ENCODE assay signal across 9 cellular contexts in the genomic region with DNA sequence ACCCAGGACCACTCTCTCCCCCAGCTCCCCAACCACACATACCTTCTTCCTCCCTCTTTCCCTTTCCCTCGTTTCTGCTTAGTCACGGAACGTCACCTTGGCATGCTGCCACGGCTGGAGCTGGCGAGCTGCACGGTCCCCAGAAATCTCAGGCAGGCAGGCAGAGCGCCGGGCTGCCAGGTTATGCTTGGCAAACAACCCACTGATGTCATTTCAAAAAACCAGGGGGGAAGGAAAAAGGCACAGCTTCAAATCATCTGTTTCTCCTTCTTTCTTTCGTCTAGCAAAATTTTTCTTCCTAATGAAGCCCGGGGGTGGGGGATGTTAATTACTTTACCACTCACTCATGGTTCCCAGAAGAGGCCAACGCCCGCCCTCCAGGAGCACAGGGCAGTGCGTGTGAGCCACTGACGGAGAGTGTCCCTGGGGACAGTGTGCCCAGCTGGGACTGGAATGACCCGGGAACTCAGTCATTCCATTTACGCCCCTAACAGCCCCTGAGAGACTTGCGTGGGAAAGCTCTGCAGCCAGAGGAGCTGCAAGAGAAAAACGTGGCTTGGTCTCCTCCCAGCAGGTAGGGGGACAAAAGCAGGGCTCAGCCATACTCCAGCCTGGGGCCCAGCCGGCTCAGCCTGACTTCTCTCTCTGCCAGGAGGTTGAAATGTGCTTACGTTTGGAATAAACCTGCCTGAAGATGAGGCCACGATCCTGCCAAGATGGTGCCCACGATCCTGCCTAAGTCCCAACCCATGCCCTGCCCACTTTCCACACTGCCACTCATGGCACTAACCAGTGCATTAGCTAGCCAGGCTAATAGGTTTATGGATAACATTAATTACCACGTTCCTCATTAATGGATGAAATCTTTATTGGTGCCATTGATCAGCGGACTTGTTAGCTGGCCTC.
DNase-seq lines count a peak whose midpoint lies in the region; ATAC-seq, FAIRE-seq and TF ChIP-seq lines count a peak whose summit lies in the region.
"Had no signal": no experiment of that assay in that cellular context is flagged by ENCODE, and none has a peak within 500 bp of the region (broad histone marks: within the 10 kb centered on the region; RNA-seq: fewer than 3 reads in every experiment).

No MANE protein-coding gene starts in this region.

- peaks cover 10% of the 10 kb centered on the region for H3K4me1 ChIP-seq in smooth muscle cell (ENCODE audit: low read depth)

- H3K9ac ChIP-seq in smooth muscle cell (ENCODE audit: low read depth): no peak overlapping the region

- H3K27me3 ChIP-seq in smooth muscle cell (ENCODE audit: low read depth): no peaks in the 10 kb centered on the region

- H2AFZ ChIP-seq in smooth muscle cell (ENCODE audit: low read depth): no peak overlapping the region

- H4K20me1 ChIP-seq in smooth muscle cell (ENCODE audit: low read depth): peaks cover 72% of the 10 kb centered on the region

- no peaks in the 10 kb centered on the region for H3K36me3 ChIP-seq in smooth muscle cell (ENCODE audit: low read depth)

- 63% methylated on average over 24 of the region's 24 CpGs for WGBS in smooth muscle cell (ENCODE audit: low lambda C conversion rate)

- H3K79me2 ChIP-seq in smooth muscle cell (ENCODE audit: low read depth): peaks cover 16% of the 10 kb centered on the region

- no peak for TF ChIP-seq CTCF in smooth muscle cell (IDR thresholded peaks at IDR 0.05; ENCODE audit: borderline replicate concordance, insufficient read depth, poor library complexity, severe bottlenecking)

- H3F3A ChIP-seq in smooth muscle cell (ENCODE audit: low read depth): no peaks in the 10 kb centered on the region

- TF ChIP-seq POLR2A in GM12892 (IDR thresholded peaks at IDR 0.05; ENCODE audit: low read depth, low read length): no peak

- no peak overlapping the region for H3K27ac ChIP-seq in smooth muscle cell (ENCODE audit: low read depth)

- no peaks in the 10 kb centered on the region for H3K9me3 ChIP-seq in smooth muscle cell (replicated peaks; ENCODE audit: low read depth)

- ATAC-seq in GM18868 (IDR thresholded peaks at IDR 0.05; ENCODE audit: unreplicated experiment): no peak

- no peak overlapping the region for H3K4me3 ChIP-seq in smooth muscle cell

- FAIRE-seq in GM12892 (lab: Jason Lieb, UNC): no peak
- FAIRE-seq: GM18507 had no signal

- DNase-seq in AG20443 (ENCODE audit: low spot score): peak; percentile 86
- peak; percentile 83 for DNase-seq in NCI-H1092 treated with DMSO at 0.1 percent for 48 hours (lab: John Stamatoyannopoulos, UW)
- peak in 56 of 58 donors; percentile 12 to 87 (median 63) for DNase-seq in anterior cingulate cortex (lab: John Stamatoyannopoulos, UW)
- peak in 48 of 51 donors; percentile 19 to 86 (median 68) for DNase-seq in hypothalamus (lab: John Stamatoyannopoulos, UW)
- DNase-seq in smooth muscle cell (lab: John Stamatoyannopoulos, UW; ENCODE audit: unreplicated experiment): peak; percentile 15
- DNase-seq in activated CD4-positive, alpha-beta T cell treated with anti-CD3 and anti-CD28 coated beads, Interleukin-2, amount 50 U/mL, for 1 hour: no peak
- no peak for DNase-seq in GM12892 (ENCODE audit: insufficient read length)

- peak overlapping the region; percentile 48 for H3K4me2 ChIP-seq in smooth muscle cell

Comparison
In these comparisons a context has a peak if more than half of its experiments do, and no peak if none do; other contexts are left out.
1. DNase-seq: peak in AG20443 (single experiment), NCI-H1092 treated with DMSO at 0.1 percent for 48 hours (single experiment), anterior cingulate cortex (56 of 58), hypothalamus (48 of 51) and smooth muscle cell (single experiment); none in activated CD4-positive, alpha-beta T cell treated with anti-CD3 and anti-CD28 coated beads, Interleukin-2, amount 50 U/mL, for 1 hour (single experiment) and GM12892 (single experiment).